Comparison of ENCODE assay signal across 15 cellular contexts in the genomic region with DNA sequence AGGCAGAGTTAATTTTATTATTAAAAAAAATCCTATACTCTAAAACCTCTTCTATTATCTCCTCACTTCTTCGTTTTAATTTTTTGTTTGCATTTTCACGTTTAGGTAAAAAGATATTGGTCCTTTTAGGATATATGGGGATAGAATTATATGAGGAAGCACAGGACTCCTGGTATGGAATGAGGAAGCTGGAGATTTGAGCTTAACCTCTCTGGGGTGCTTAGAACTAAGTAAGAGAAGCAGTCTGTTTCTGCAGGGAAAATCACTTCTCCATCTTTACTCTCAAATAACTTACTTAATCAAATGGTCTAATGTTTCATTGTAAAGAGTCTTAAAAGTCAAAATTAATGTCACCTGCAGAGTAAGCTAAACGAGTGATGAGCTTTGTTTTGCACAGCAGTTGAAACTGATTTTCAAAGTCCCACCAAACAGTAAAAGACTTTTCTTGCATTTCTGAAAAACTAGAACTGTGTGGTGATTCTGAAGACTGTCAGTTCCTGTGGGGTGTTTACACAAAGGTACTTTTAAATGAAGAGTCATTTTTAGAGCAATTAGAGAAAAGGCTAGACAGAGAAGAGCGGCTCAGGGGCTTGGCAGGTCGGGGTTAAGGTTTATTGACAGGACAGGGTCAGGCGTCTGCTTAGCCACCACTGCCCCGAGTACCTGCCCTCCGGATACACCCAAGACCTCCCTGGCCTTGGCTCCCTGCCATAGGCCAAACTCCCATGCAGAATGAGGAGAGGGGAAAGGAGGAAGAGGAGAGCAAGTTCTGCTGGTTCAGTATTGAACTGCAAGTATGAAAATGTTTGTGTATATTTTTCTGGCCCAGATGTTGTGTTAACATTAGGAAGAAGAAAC. TPM values are rescaled to one million over a fixed set of nuclear protein-coding genes. Genes with fewer than 3 reads are reported as not detected.
A peak's percentile ranks its signal among the peaks of the same experiment; 100 is the strongest.
DNase-seq lines count a peak whose midpoint lies in the region; ATAC-seq and TF ChIP-seq lines count a peak whose summit lies in the region.
"Had no signal": no experiment of that assay in that cellular context is flagged by ENCODE, and none has a peak within 500 bp of the region (broad histone marks: within the 10 kb centered on the region; RNA-seq: fewer than 3 reads in every experiment).

No MANE protein-coding gene starts in this region.

- no peak overlapping the region for H3K9ac ChIP-seq in SK-N-MC (ENCODE audit: insufficient read length)

- TF ChIP-seq CTCF in gastrocnemius medialis (IDR thresholded peaks at IDR 0.05 in 4 of 5, conservative IDR thresholded peaks at IDR 0.05 in 1 of 5) = no peak

- H3K4me1 ChIP-seq in ACC112 (ENCODE audit: control insufficient read depth, insufficient read depth, low read length, unreplicated experiment) (peaks cover 23% of the 10 kb centered on the region), gastrocnemius medialis (peaks cover 7 to 11% of the 10 kb centered on the region in 2 donors)
- H3K4me1 ChIP-seq: Caco-2 had no signal

- H2AFZ ChIP-seq in ACC112 (ENCODE audit: low read length, unreplicated experiment) = peak overlapping the region; percentile 79

- peak; percentile 43 for DNase-seq in H7
- DNase-seq in SK-N-MC (ENCODE audit: low read depth, low spot score) = no peak
- DNase-seq in islet precursor cell = peak; percentile 82
- DNase-seq in foreskin melanocyte = no peak
- DNase-seq in gastrocnemius medialis = no peak
- DNase-seq in activated CD4-positive, alpha-beta T cell treated with anti-CD3 and anti-CD28 coated beads for 48 hours = no peak
- DNase-seq: activated CD4-positive, alpha-beta memory T cell treated with anti-CD3 and anti-CD28 coated beads for 36 hours; activated naive CD8-positive, alpha-beta T cell treated with anti-CD3 and anti-CD28 coated beads, Interleukin-2, amount 10 ng/mL, durations not matched to agents 7 days and 5 days; effector memory CD4-positive, alpha-beta T cell; MM.1S; stimulated activated CD4-positive, alpha-beta T cell treated with anti-CD3 and anti-CD28 coated beads, Interleukin-2, amount 100 ng/mL, for 48 hours had no signal

- ATAC-seq in GM19463 (IDR thresholded peaks at IDR 0.05; ENCODE audit: unreplicated experiment) = no peak
- ATAC-seq in gastrocnemius medialis = no peak

- H3K36me3 ChIP-seq in ACC112 (ENCODE audit: insufficient read depth, low read length) = no peaks in the 10 kb centered on the region
- no peaks in the 10 kb centered on the region for H3K36me3 ChIP-seq in H7 (replicated peaks; ENCODE audit: control insufficient read depth, insufficient read depth, low read length)
- no peaks in the 10 kb centered on the region for H3K36me3 ChIP-seq in SK-N-MC (ENCODE audit: insufficient read depth, low read length)
- no peaks in the 10 kb centered on the region for H3K36me3 ChIP-seq in gastrocnemius medialis
- H3K36me3 ChIP-seq: neutrophil had no signal

- H3K27ac ChIP-seq in ACC112 (ENCODE audit: low read depth, low read length) (peak overlapping the region; percentile 32), SK-N-MC (peak overlapping the region; percentile 80), gastrocnemius medialis (no peak overlapping the region)
- H3K27ac ChIP-seq: neutrophil had no signal

- intact Hi-C loops in gastrocnemius medialis (cut with DNase I; ENCODE audit: low total_unique reads) = no loop called here

- peak overlapping the region; percentile 66 for H3K4me3 ChIP-seq in ACC112 (ENCODE audit: low read depth, low read length)
- H3K4me3 ChIP-seq in H7 (ENCODE audit: insufficient read depth, low read depth, low read length) = no peak overlapping the region
- peak overlapping the region; percentile 65 for H3K4me3 ChIP-seq in SK-N-MC
- H3K4me3 ChIP-seq in gastrocnemius medialis = no peak overlapping the region

- no peaks in the 10 kb centered on the region for H3K79me2 ChIP-seq in ACC112 (ENCODE audit: control insufficient read depth, insufficient read depth, low read length, unreplicated experiment)

- H3K27me3 ChIP-seq in ACC112 (ENCODE audit: insufficient read depth, low read length) (no peaks in the 10 kb centered on the region), H7 (ENCODE audit: control insufficient read depth, insufficient read depth, low read length) (no peaks in the 10 kb centered on the region), gastrocnemius medialis (no peaks in the 10 kb centered on the region)
- H3K27me3 ChIP-seq: neutrophil had no signal

- H3K9me3 ChIP-seq in SK-N-MC (ENCODE audit: low read depth, low read length) = no peaks in the 10 kb centered on the region
- H3K9me3 ChIP-seq in gastrocnemius medialis = no peaks in the 10 kb centered on the region
- H3K9me3 ChIP-seq: Caco-2, neutrophil had no signal

- in situ Hi-C loops in gastrocnemius medialis (cut with MboI; ENCODE audit: low sequenced_read_pairs in 4 of 4) = no loop called here

- TF ChIP-seq POLR2A in gastrocnemius medialis (IDR thresholded peaks at IDR 0.05) = no peak

RNA-seq across cellular contexts. Expression of a gene that starts 21.6 kb away (rescaled TPM):
- 4.6 and 5.2 TPM in 2 replicates for total RNA-seq in H7 (2014; rRNA removed; shearing (Covaris generic))
- total RNA-seq in gastrocnemius medialis = 10 to 100 TPM in 2 of 4 donors, 1 to 10 TPM in 2; 4.3 to 14.3 (median 9.7) TPM

Comparison
In these comparisons a context has a peak if more than half of its experiments do, and no peak if none do; other contexts are left out.
1. H3K27ac ChIP-seq: peak in ACC112 (single experiment) and SK-N-MC (single experiment); none in gastrocnemius medialis (0 of 4).
2. H3K4me3 ChIP-seq: peak in ACC112 (single experiment) and SK-N-MC (single experiment); none in H7 (single experiment) and gastrocnemius medialis (0 of 4).
3. DNase-seq: peak in H7 (single experiment) and islet precursor cell (single experiment); none in SK-N-MC (single experiment), foreskin melanocyte (single experiment), gastrocnemius medialis (0 of 2) and activated CD4-positive, alpha-beta T cell treated with anti-CD3 and anti-CD28 coated beads for 48 hours (single experiment).